18 cellular contexts compared by ENCODE assay signal in the genomic region with DNA sequence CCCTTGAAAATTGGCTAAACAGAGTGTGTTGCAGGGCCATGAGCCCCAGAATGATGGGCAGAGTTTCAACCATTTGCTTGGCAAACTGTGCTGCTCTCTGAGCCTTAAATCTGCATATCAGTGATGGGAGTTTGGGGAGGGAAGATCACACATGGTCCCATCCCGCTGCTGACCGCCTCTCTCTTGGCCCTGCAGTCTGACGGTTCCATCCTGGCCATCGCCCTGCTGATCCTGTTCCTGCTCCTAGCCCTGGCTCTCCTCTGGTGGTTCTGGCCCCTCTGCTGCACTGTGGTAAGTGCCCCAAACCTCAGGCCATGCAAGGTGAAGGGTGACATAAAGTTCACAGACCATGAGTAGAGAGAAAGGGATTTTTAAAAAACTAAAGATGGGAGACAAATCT.
"Had no signal": no experiment of that assay in that cellular context is flagged by ENCODE, and none has a peak within 500 bp of the region (broad histone marks: within the 10 kb centered on the region; RNA-seq: fewer than 3 reads in every experiment).

No MANE protein-coding gene starts in this region.

- H3K27me3 ChIP-seq: brain microvascular endothelial cell had no signal

- H3K4me3 ChIP-seq: lower lobe of right lung had no signal

- DNase-seq: activated CD4-positive, alpha-beta T cell treated with anti-CD3 and anti-CD28 coated beads for 4 hours; activated CD8-positive, alpha-beta memory T cell treated with anti-CD3 and anti-CD28 coated beads, Interleukin-2, amount 50 U/mL, for 4 hours; activated CD8-positive, alpha-beta T cell treated with anti-CD3 and anti-CD28 coated beads, Interleukin-2, amount 10 ng/mL, durations not matched to agents 7 days and 5 days; activated gamma-delta T cell treated with Interleukin-2 at 50 U/mL for 16 hours; activated T-cell treated with anti-CD3 and anti-CD28 coated beads, Interleukin-2, amount 50 U/mL, for 48 hours; amygdala; brain microvascular endothelial cell; cerebellar nuclear complex; dermis blood vessel endothelial cell; endodermal cell; lower lobe of right lung; midbrain; SIG-M5; stimulated activated CD4-positive, alpha-beta T cell treated with anti-CD3 and anti-CD28 coated beads, Interleukin-15, amount 100 ng/mL, for 24 hours; stimulated activated CD4-positive, alpha-beta T cell treated with anti-CD3 and anti-CD28 coated beads, Interleukin-4, amount 100 ng/mL, for 1 hour; stimulated activated naive B cell treated with anti-CD40 and anti-IgM and Interleukin-4, amounts not matched to agents 10 μg/mL and 1 μg/mL and 100 μg/mL, for 72 hours; T-helper 2 cell had no signal

- H3K9me3 ChIP-seq: lower lobe of right lung had no signal

- H3K36me3 ChIP-seq: brain microvascular endothelial cell, lower lobe of right lung had no signal

- ATAC-seq: activated CD8-positive, alpha-beta T cell treated with anti-CD3 and anti-CD28 coated beads, Interleukin-2, amount 10 ng/mL, durations not matched to agents 7 days and 5 days; lower lobe of right lung; stimulated activated naive B cell treated with anti-CD40 and anti-IgM and Interleukin-4, amounts not matched to agents 10 μg/mL and 1 μg/mL and 100 μg/mL, for 72 hours; WTC11 had no signal

- H3K27ac ChIP-seq: brain microvascular endothelial cell, lower lobe of right lung had no signal
